In genomic region chr9:121198512-121199042, GRCh38 we compare ENCODE assay signal across 12 cellular contexts. TPM values are rescaled to one million over a fixed set of nuclear protein-coding genes. Genes with fewer than 3 reads are reported as not detected.
A peak's percentile ranks its signal among the peaks of the same experiment; 100 is the strongest.
DNase-seq lines count a peak whose midpoint lies in the region; ATAC-seq and TF ChIP-seq lines count a peak whose summit lies in the region.
"Had no signal": no experiment of that assay in that cellular context is flagged by ENCODE, and none has a peak within 500 bp of the region (broad histone marks: within the 10 kb centered on the region; RNA-seq: fewer than 3 reads in every experiment).

No MANE protein-coding gene starts in this region.

- TF ChIP-seq CTCF in fibroblast of pulmonary artery (IDR thresholded peaks at IDR 0.05; ENCODE audit: low read length, missing control alignments) (no peak), smooth muscle cell (IDR thresholded peaks at IDR 0.05; ENCODE audit: borderline replicate concordance, insufficient read depth, poor library complexity, severe bottlenecking) (no peak)

- H2AFZ ChIP-seq in smooth muscle cell (ENCODE audit: low read depth), result no peak overlapping the region

- peaks cover 44% of the 10 kb centered on the region for H3K4me1 ChIP-seq in smooth muscle cell (ENCODE audit: low read depth)

- ATAC-seq in SK-N-SH treated with all-trans-retinoic acid at 6 μM for 48 hours, result no peak
- ATAC-seq in HG03378 (IDR thresholded peaks at IDR 0.05; ENCODE audit: unreplicated experiment), result no peak
- ATAC-seq: heart left ventricle had no signal

- peak overlapping the region; percentile 70 for H3K4me3 ChIP-seq in fibroblast of pulmonary artery (replicated peaks; ENCODE audit: low read depth, low read length)
- peak overlapping the region; percentile 96 for H3K4me3 ChIP-seq in smooth muscle cell

- no peak overlapping the region for H3K9ac ChIP-seq in smooth muscle cell (ENCODE audit: low read depth)

- peaks cover 75% of the 10 kb centered on the region for H4K20me1 ChIP-seq in smooth muscle cell (ENCODE audit: low read depth)

- no peaks in the 10 kb centered on the region for H3K27me3 Mint-ChIP-seq in T-helper 2 cell treated with Interferon-gamma antibody and Interleukin-4, amounts not matched to agents 5 μg/mL and 100 μg/mL, for 36 hours (ENCODE audit: low read depth)

- H3K27ac ChIP-seq in smooth muscle cell (ENCODE audit: low read depth), result no peak overlapping the region
- H3K27ac ChIP-seq: heart left ventricle had no signal

- H3K4me2 ChIP-seq in smooth muscle cell, result peak overlapping the region; percentile 99

- WGBS in smooth muscle cell (ENCODE audit: low lambda C conversion rate), result 55% methylated on average over 4 of the region's 4 CpGs

- no peak for DNase-seq in T-helper 2 cell treated with Interferon-gamma antibody and Interleukin-4, amounts not matched to agents 5 μg/mL and 100 μg/mL, for 36 hours (ENCODE audit: low spot score)
- DNase-seq in T-helper 2 cell, result no peak
- no peak for DNase-seq in fibroblast of pulmonary artery (ENCODE audit: low read depth)
- DNase-seq in smooth muscle cell (lab: John Stamatoyannopoulos, UW; ENCODE audit: unreplicated experiment), result no peak
- no peak for DNase-seq in NCI-H1694 (lab: John Stamatoyannopoulos, UW)
- DNase-seq in NCI-H526 (lab: John Stamatoyannopoulos, UW), result no peak
- DNase-seq: caudate nucleus, heart left ventricle, NCI-H1930, SHP77 treated with DMSO at 0.1 percent for 48 hours had no signal

- H3K9me3 ChIP-seq in smooth muscle cell (replicated peaks; ENCODE audit: low read depth), result no peaks in the 10 kb centered on the region
- H3K9me3 ChIP-seq: heart left ventricle had no signal

- H3F3A ChIP-seq in smooth muscle cell (ENCODE audit: low read depth), result no peaks in the 10 kb centered on the region

- no peaks in the 10 kb centered on the region for H3K36me3 ChIP-seq in smooth muscle cell (ENCODE audit: low read depth)
- H3K36me3 ChIP-seq: heart left ventricle had no signal

- H3K4me1 Mint-ChIP-seq in T-helper 2 cell treated with Interferon-gamma antibody and Interleukin-4, amounts not matched to agents 5 μg/mL and 100 μg/mL, for 36 hours (ENCODE audit: low read depth), result peaks cover 56% of the 10 kb centered on the region

- no peaks in the 10 kb centered on the region for H3K27me3 ChIP-seq in smooth muscle cell (ENCODE audit: low read depth)
- H3K27me3 ChIP-seq: heart left ventricle had no signal

- H3K4me3 Mint-ChIP-seq in T-helper 2 cell treated with Interferon-gamma antibody and Interleukin-4, amounts not matched to agents 5 μg/mL and 100 μg/mL, for 36 hours, result peak overlapping the region; percentile 74

- H3K27ac Mint-ChIP-seq in T-helper 2 cell treated with Interferon-gamma antibody and Interleukin-4, amounts not matched to agents 5 μg/mL and 100 μg/mL, for 36 hours, result no peak overlapping the region

- H3K79me2 ChIP-seq in smooth muscle cell (ENCODE audit: low read depth), result peaks cover 80% of the 10 kb centered on the region

- H3K36me3 Mint-ChIP-seq in T-helper 2 cell treated with Interferon-gamma antibody and Interleukin-4, amounts not matched to agents 5 μg/mL and 100 μg/mL, for 36 hours (ENCODE audit: low read depth), result peaks cover 16% of the 10 kb centered on the region

- H3K9me3 Mint-ChIP-seq in T-helper 2 cell treated with Interferon-gamma antibody and Interleukin-4, amounts not matched to agents 5 μg/mL and 100 μg/mL, for 36 hours, result no peaks in the 10 kb centered on the region

TF ChIP-seq in SK-N-SH treated with all-trans-retinoic acid at 6 μM for 48 hours, 23 proteins besides CTCF, POLR2A, EP300 and RAD21:
- 0 out of 2 replicates have a peak, but pooled peaks have one; percentile 40 for TF ChIP-seq TSHZ2 (CRISPR knock-in tag; IDR thresholded peaks at IDR 0.05)
- no peak for TF ChIP-seq ZFP30 (CRISPR knock-in tag; IDR thresholded peaks at IDR 0.05)

RNA-seq across cellular contexts. Expression of gene RAB14, which starts 3.1 kb away (rescaled TPM):
- 49.8 and 51.4 TPM in 2 replicates for total RNA-seq in smooth muscle cell
- 49.3 and 54.4 TPM in 2 replicates for polyA plus RNA-seq in smooth muscle cell
